18 cellular contexts compared by ENCODE assay signal in genomic region chr3:69500604-69501003, GRCh38.
DNase-seq lines count a peak whose midpoint lies in the region; ATAC-seq and TF ChIP-seq lines count a peak whose summit lies in the region.
"Had no signal": no experiment of that assay in that cellular context is flagged by ENCODE, and none has a peak within 500 bp of the region (broad histone marks: within the 10 kb centered on the region; RNA-seq: fewer than 3 reads in every experiment).

No MANE protein-coding gene starts in this region.

- peak; percentile 76 to 77 for ATAC-seq in lower lobe of right lung
- no peak for ATAC-seq in activated CD8-positive, alpha-beta T cell treated with anti-CD3 and anti-CD28 coated beads, Interleukin-2, amount 10 ng/mL, durations not matched to agents 7 days and 5 days

- intact Hi-C loops in dorsolateral prefrontal cortex (cut with DNase I) (no loop called here), lower lobe of right lung (cut with DNase I) (no loop called here), tibial artery (cut with DNase I; ENCODE audit: low total_unique reads) (no loop called here)

- H3K36me3 ChIP-seq in lower lobe of right lung (no peaks in the 10 kb centered on the region), tibial artery (no peaks in the 10 kb centered on the region)

- H3K9me3 ChIP-seq in lower lobe of right lung, result no peaks in the 10 kb centered on the region
- H3K9me3 ChIP-seq in tibial artery, result no peaks in the 10 kb centered on the region

- no peaks in the 10 kb centered on the region for H3K9me3 Mint-ChIP-seq in activated CD8-positive, alpha-beta T cell treated with anti-CD3 and anti-CD28 coated beads, Interleukin-2, amount 10 ng/mL, durations not matched to agents 7 days and 5 days (ENCODE audit: insufficient read depth)

- TF ChIP-seq CTCF in dorsolateral prefrontal cortex (IDR thresholded peaks at IDR 0.05 in 54 of 56, conservative IDR thresholded peaks at IDR 0.05 in 2 of 56; ENCODE audit: low read depth in 1 of 56, partially characterized antibody in 56 of 56) (no peak), lower lobe of right lung (IDR thresholded peaks at IDR 0.05) (no peak), tibial artery (IDR thresholded peaks at IDR 0.05) (no peak)

- H3K4me1 Mint-ChIP-seq in activated CD8-positive, alpha-beta T cell treated with anti-CD3 and anti-CD28 coated beads, Interleukin-2, amount 10 ng/mL, durations not matched to agents 7 days and 5 days (ENCODE audit: low read depth), result no peaks in the 10 kb centered on the region
- H3K4me1 Mint-ChIP-seq: CD4-positive, alpha-beta memory T cell had no signal

- H3K27me3 ChIP-seq in dorsolateral prefrontal cortex (peaks cover 0 to 3% (median 0%) of the 10 kb centered on the region in 45 donors), lower lobe of right lung (ENCODE audit: low read depth) (no peaks in the 10 kb centered on the region), tibial artery (no peaks in the 10 kb centered on the region)

- POLR2A ChIA-PET in activated CD8-positive, alpha-beta T cell treated with anti-CD3 and anti-CD28 coated beads, Interleukin-2, amount 10 ng/mL, durations not matched to agents 7 days and 5 days (lab: Charles Lee), result no interaction called here

- H3K27ac Mint-ChIP-seq in activated CD8-positive, alpha-beta T cell treated with anti-CD3 and anti-CD28 coated beads, Interleukin-2, amount 10 ng/mL, durations not matched to agents 7 days and 5 days, result no peak overlapping the region
- H3K27ac Mint-ChIP-seq: CD4-positive, alpha-beta memory T cell had no signal

- H3K27me3 Mint-ChIP-seq in activated CD8-positive, alpha-beta T cell treated with anti-CD3 and anti-CD28 coated beads, Interleukin-2, amount 10 ng/mL, durations not matched to agents 7 days and 5 days (ENCODE audit: low read depth), result no peaks in the 10 kb centered on the region

- DNase-seq in NOMO-1 (lab: John Stamatoyannopoulos, UW; ENCODE audit: unreplicated experiment in 2 of 2) (peak; percentile 19 to 29), NOMO-1 treated with dmso at 0.1 percent for 144 hours (lab: John Stamatoyannopoulos, UW; ENCODE audit: unreplicated experiment) (no peak), dorsolateral prefrontal cortex (peak in 1 of 10 donors; percentile 3), lower lobe of right lung (no peak), tibial artery (peak; percentile 63 to 70), LoVo (ENCODE audit: low spot score) (no peak), NCI-H187 (lab: John Stamatoyannopoulos, UW) (no peak)
- no peak for DNase-seq in activated CD8-positive, alpha-beta T cell treated with anti-CD3 and anti-CD28 coated beads, Interleukin-2, amount 10 ng/mL, durations not matched to agents 7 days and 5 days
- DNase-seq: activated CD4-positive, alpha-beta T cell treated with anti-CD3 and anti-CD28 coated beads, Interleukin-2, amount 50 U/mL, for 4 hours; activated effector memory CD4-positive, alpha-beta T cell treated with Interleukin-2 at 50 U/mL for 16 hours; CD4-positive, alpha-beta memory T cell; effector CD4-positive, alpha-beta T cell; NCI-H1436; NCI-H524; stimulated activated CD4-positive, alpha-beta T cell treated with anti-CD3 and anti-CD28 coated beads, Interleukin-4, amount 100 ng/mL, for 24 hours; T1000 had no signal

- no peak overlapping the region for H3K4me3 Mint-ChIP-seq in activated CD8-positive, alpha-beta T cell treated with anti-CD3 and anti-CD28 coated beads, Interleukin-2, amount 10 ng/mL, durations not matched to agents 7 days and 5 days
- H3K4me3 Mint-ChIP-seq: CD4-positive, alpha-beta memory T cell had no signal

- H3K27ac ChIP-seq in dorsolateral prefrontal cortex, result peak overlapping the region in 32 of 59 donors; percentile 9 to 80 (median 46)
- H3K27ac ChIP-seq in lower lobe of right lung, result peak overlapping the region; percentile 58
- no peak overlapping the region for H3K27ac ChIP-seq in tibial artery
- H3K27ac ChIP-seq: 22Rv1, RWPE1 had no signal

- H3K4me3 ChIP-seq in dorsolateral prefrontal cortex (no peak overlapping the region), lower lobe of right lung (no peak overlapping the region), tibial artery (no peak overlapping the region)

- H3K4me1 ChIP-seq in lower lobe of right lung (peaks cover 31% of the 10 kb centered on the region), tibial artery (no peaks in the 10 kb centered on the region)

- no peaks in the 10 kb centered on the region for H3K36me3 Mint-ChIP-seq in activated CD8-positive, alpha-beta T cell treated with anti-CD3 and anti-CD28 coated beads, Interleukin-2, amount 10 ng/mL, durations not matched to agents 7 days and 5 days (ENCODE audit: low read depth)
- H3K36me3 Mint-ChIP-seq: CD4-positive, alpha-beta memory T cell had no signal

- CTCF ChIA-PET in activated CD8-positive, alpha-beta T cell treated with anti-CD3 and anti-CD28 coated beads, Interleukin-2, amount 10 ng/mL, durations not matched to agents 7 days and 5 days (lab: Charles Lee), result no interaction called here

Comparison
In these comparisons a context has a peak if more than half of its experiments do, and no peak if none do; other contexts are left out.
1. DNase-seq: peak in NOMO-1 (2 of 2) and tibial artery (2 of 2); none in NOMO-1 treated with dmso at 0.1 percent for 144 hours (single experiment), lower lobe of right lung (single experiment), activated CD8-positive, alpha-beta T cell treated with anti-CD3 and anti-CD28 coated beads, Interleukin-2, amount 10 ng/mL, durations not matched to agents 7 days and 5 days (single experiment), LoVo (single experiment) and NCI-H187 (0 of 2).
2. H3K27ac ChIP-seq: peak in dorsolateral prefrontal cortex (32 of 59) and lower lobe of right lung (single experiment); none in tibial artery (0 of 2).